Comparison of ENCODE assay signal across 8 cellular contexts in genomic region chr19:38243279-38243673, GRCh38. TPM values are rescaled to one million over a fixed set of nuclear protein-coding genes. Genes with fewer than 3 reads are reported as not detected.
DNase-seq lines count a peak whose midpoint lies in the region; ATAC-seq, FAIRE-seq and TF ChIP-seq lines count a peak whose summit lies in the region.

No MANE protein-coding gene starts in this region.

- no peak overlapping the region for H3K14ac ChIP-seq in H1 (ENCODE audit: insufficient read length)

- H3K27ac ChIP-seq in SU-DHL-6 (ENCODE audit: low read depth, low read length) (no peak overlapping the region), H1 (ENCODE audit: low read depth, low read length) (no peak overlapping the region), prostate gland (no peak overlapping the region)

- no peaks in the 10 kb centered on the region for H3K36me3 Mint-ChIP-seq in activated CD4-positive, alpha-beta T cell treated with anti-CD3 and anti-CD28 coated beads, Interleukin-2, amount 10 ng/mL, durations not matched to agents 7 days and 5 days (ENCODE audit: low read depth)
- peaks cover 5% of the 10 kb centered on the region for H3K36me3 Mint-ChIP-seq in stimulated activated memory B cell treated with anti-CD40 and anti-IgM and Interleukin-4, amounts not matched to agents 10 μg/mL and 1 μg/mL and 100 μg/mL, for 72 hours

- H4K20me1 ChIP-seq in SU-DHL-6 (ENCODE audit: low read depth, low read length) (no peaks in the 10 kb centered on the region), H1 (replicated peaks in 1 of 2; ENCODE audit: control insufficient read depth in 1 of 2, insufficient read depth in 2 of 2, low read length in 2 of 2) (no peaks in the 10 kb centered on the region)

- no peak overlapping the region for H2BK5ac ChIP-seq in H1 (ENCODE audit: low read depth, low read length)

- H3K9ac ChIP-seq in SU-DHL-6 (ENCODE audit: low read length) (peak overlapping the region; percentile 52), H1 (replicated peaks in 1 of 4; ENCODE audit: extremely low read depth in 1 of 4, low read depth in 3 of 4, low read length in 3 of 4) (no peak overlapping the region)

- H3K9me3 ChIP-seq in SU-DHL-6 (ENCODE audit: insufficient read depth, low read length) (no peaks in the 10 kb centered on the region), H1 (ENCODE audit: insufficient read depth in 2 of 2, low read depth in 1 of 2, low read length in 1 of 2) (no peaks in the 10 kb centered on the region), prostate gland (no peaks in the 10 kb centered on the region)

- TF ChIP-seq RAD21 in H1 (IDR thresholded peaks at IDR 0.05 in 1 of 2, conservative IDR thresholded peaks at IDR 0.05 in 1 of 2; ENCODE audit: low read depth in 2 of 2, low read length in 2 of 2) = no peak

- H3K27ac Mint-ChIP-seq in activated CD4-positive, alpha-beta T cell treated with anti-CD3 and anti-CD28 coated beads, Interleukin-2, amount 10 ng/mL, durations not matched to agents 7 days and 5 days = peak overlapping the region; percentile 41
- H3K27ac Mint-ChIP-seq in stimulated activated memory B cell treated with anti-CD40 and anti-IgM and Interleukin-4, amounts not matched to agents 10 μg/mL and 1 μg/mL and 100 μg/mL, for 72 hours = peak overlapping the region; percentile 86

- no peak for ATAC-seq in stimulated activated memory B cell treated with anti-CD40 and anti-IgM and Interleukin-4, amounts not matched to agents 10 μg/mL and 1 μg/mL and 100 μg/mL, for 72 hours
- no peak for ATAC-seq in GM21723 (IDR thresholded peaks at IDR 0.05; ENCODE audit: unreplicated experiment)

- POLR2A ChIA-PET in activated CD4-positive, alpha-beta T cell treated with anti-CD3 and anti-CD28 coated beads, Interleukin-2, amount 10 ng/mL, durations not matched to agents 7 days and 5 days (lab: Charles Lee) = no interaction called here
- POLR2A ChIA-PET in H1 (lab: Charles Lee; ENCODE audit: partially characterized antibody) = interaction anchor here (0.6 to 2.1 kb wide), 4 partner anchors 9 to 141 kb away, joined by 3 to 12 read pairs (median 6); partner anchors contain the start of genes CATSPERG and SPINT2

- CTCF ChIA-PET in activated CD4-positive, alpha-beta T cell treated with anti-CD3 and anti-CD28 coated beads, Interleukin-2, amount 10 ng/mL, durations not matched to agents 7 days and 5 days (lab: Charles Lee) = interaction anchor here (0.6 to 2.1 kb wide), 9 partner anchors 12 to 131 kb away, joined by 3 to 9 read pairs (median 5); partner anchors contain the start of genes CATSPERG, PPP1R14A and PSMD8
- CTCF ChIA-PET in H1 (lab: Charles Lee; ENCODE audit: partially characterized antibody) = interaction anchor here (0.6 to 9.5 kb wide), 26 partner anchors 8 to 1110 kb away, joined by 3 to 124 read pairs (median 6); partner anchors contain the start of genes C19orf33, CATSPERG, KCNK6 and PPP1R14A

- no peaks in the 10 kb centered on the region for H3K9me2 ChIP-seq in SU-DHL-6 (replicated peaks; ENCODE audit: insufficient read depth, low read length)

- H2BK120ac ChIP-seq in H1 (replicated peaks; ENCODE audit: low read depth, low read length) = no peak overlapping the region

- no peak overlapping the region for H2AK5ac ChIP-seq in H1 (ENCODE audit: low read depth, low read length)

- H3K23ac ChIP-seq in H1 (ENCODE audit: insufficient read length) = no peak overlapping the region

- H3K36me3 ChIP-seq in SU-DHL-6 (ENCODE audit: low read length) (no peaks in the 10 kb centered on the region), H1 (ENCODE audit: control insufficient read depth in 2 of 4, insufficient read depth in 4 of 4, low read length in 3 of 4) (no peaks in the 10 kb centered on the region), prostate gland (no peaks in the 10 kb centered on the region)

- H4K91ac ChIP-seq in H1 (replicated peaks; ENCODE audit: insufficient read length, low read length) = no peak overlapping the region

- no peak overlapping the region for H2BK20ac ChIP-seq in H1 (ENCODE audit: low read length)

- H3K27me3 Mint-ChIP-seq in activated CD4-positive, alpha-beta T cell treated with anti-CD3 and anti-CD28 coated beads, Interleukin-2, amount 10 ng/mL, durations not matched to agents 7 days and 5 days = peaks cover 2% of the 10 kb centered on the region
- H3K27me3 Mint-ChIP-seq in stimulated activated memory B cell treated with anti-CD40 and anti-IgM and Interleukin-4, amounts not matched to agents 10 μg/mL and 1 μg/mL and 100 μg/mL, for 72 hours = peaks cover 12% of the 10 kb centered on the region

- H3K27me3 ChIP-seq in SU-DHL-6 (ENCODE audit: low read length) (no peaks in the 10 kb centered on the region), H1 (replicated peaks in 1 of 4; ENCODE audit: control insufficient read depth in 3 of 4, extremely low read depth in 1 of 4, insufficient read depth in 3 of 4, low read length in 3 of 4) (no peaks in the 10 kb centered on the region; a peak in 2 of 7 replicates), prostate gland (replicated peaks; ENCODE audit: insufficient read depth) (no peaks in the 10 kb centered on the region)

- H3K4me1 Mint-ChIP-seq in activated CD4-positive, alpha-beta T cell treated with anti-CD3 and anti-CD28 coated beads, Interleukin-2, amount 10 ng/mL, durations not matched to agents 7 days and 5 days = peaks cover 9% of the 10 kb centered on the region
- H3K4me1 Mint-ChIP-seq in stimulated activated memory B cell treated with anti-CD40 and anti-IgM and Interleukin-4, amounts not matched to agents 10 μg/mL and 1 μg/mL and 100 μg/mL, for 72 hours = peaks cover 28% of the 10 kb centered on the region

- no peak overlapping the region for H4K5ac ChIP-seq in H1 (ENCODE audit: insufficient read length, low read depth, low read length)

- H3K79me1 ChIP-seq in H1 (ENCODE audit: low read depth, low read length) = no peaks in the 10 kb centered on the region

- H3K79me2 ChIP-seq in SU-DHL-6 (ENCODE audit: insufficient read depth, low read length) = no peaks in the 10 kb centered on the region
- H3K79me2 ChIP-seq in H1 (ENCODE audit: control insufficient read depth in 1 of 2, insufficient read depth in 2 of 2, low read length in 2 of 2) = no peaks in the 10 kb centered on the region

- H3K4me1 ChIP-seq in H1 (replicated peaks in 1 of 4; ENCODE audit: control insufficient read depth in 3 of 4, insufficient read depth in 4 of 4, low read length in 3 of 4) = peaks cover 0 to 5% (median 4%) of the 10 kb centered on the region in 4 experiments; a peak in 2 of 7 replicates
- H3K4me1 ChIP-seq in prostate gland (replicated peaks) = no peaks in the 10 kb centered on the region

- H3K4me3 Mint-ChIP-seq in activated CD4-positive, alpha-beta T cell treated with anti-CD3 and anti-CD28 coated beads, Interleukin-2, amount 10 ng/mL, durations not matched to agents 7 days and 5 days = peak overlapping the region; percentile 44
- peak overlapping the region; percentile 85 for H3K4me3 Mint-ChIP-seq in stimulated activated memory B cell treated with anti-CD40 and anti-IgM and Interleukin-4, amounts not matched to agents 10 μg/mL and 1 μg/mL and 100 μg/mL, for 72 hours

- no peak overlapping the region; the same call in 1 of the 2 replicates for H4K8ac ChIP-seq in H1 (ENCODE audit: extremely low read depth, insufficient read depth, low read length)

- no peak overlapping the region for H3K56ac ChIP-seq in H1 (replicated peaks; ENCODE audit: insufficient read length, low read depth, low read length)

- H3K18ac ChIP-seq in H1 (ENCODE audit: extremely low read depth, low read length) = no peak overlapping the region

- no peak for TF ChIP-seq POLR2A in H1 (IDR thresholded peaks at IDR 0.05; ENCODE audit: control extremely low read depth in 1 of 2, low read depth in 2 of 2, low read length in 2 of 2)
- no peak for TF ChIP-seq POLR2A in prostate gland (IDR thresholded peaks at IDR 0.05)

- H2BK15ac ChIP-seq in H1 (ENCODE audit: low read length) = no peak overlapping the region

- peak overlapping the region; percentile 97 for H2AFZ ChIP-seq in SU-DHL-6 (ENCODE audit: low read depth, low read length, severe bottlenecking)
- H2AFZ ChIP-seq in H1 (ENCODE audit: low read length) = 0 out of 2 replicates have a peak overlapping the region, but pooled peaks have one; percentile 86

- intact Hi-C loops in prostate gland (cut with DNase I) = no loop called here

- H3K4me2 ChIP-seq in SU-DHL-6 (ENCODE audit: low read depth, low read length, poor library complexity, severe bottlenecking) = peak overlapping the region; percentile 69
- H3K4me2 ChIP-seq in H1 (ENCODE audit: insufficient read depth in 1 of 2, low read depth in 2 of 2, low read length in 2 of 2) = 0 out of 4 replicates have a peak overlapping the region, but pooled peaks of 1 of the 2 experiments have one; percentile 16

- no peak for FAIRE-seq in H1 (lab: Jason Lieb, UNC)

- 80% methylated on average over 14 of the region's 15 CpGs; no CpG with 5 or more reads in 1 of the 2 experiments for whole genome bisulfite sequencing in H1 (ENCODE audit: extremely low coverage in 1 of 2, insufficient coverage in 1 of 2, insufficient read length in 1 of 2, insufficient replicate concordance in 2 of 2, low coverage in 1 of 2, low lambda C conversion rate in 2 of 2, missing lambda C conversion rate in 1 of 2), 2 experiments
- 73% methylated on average over 15 of the region's 15 CpGs for WGBS in prostate gland

- H2BK12ac ChIP-seq in H1 (ENCODE audit: low read depth, low read length) = no peak overlapping the region

- H3K23me2 ChIP-seq in H1 (ENCODE audit: low read depth, low read length) = no peaks in the 10 kb centered on the region

- TF ChIP-seq CTCF in SU-DHL-6 (IDR thresholded peaks at IDR 0.05; ENCODE audit: insufficient read depth, low read length, poor library complexity, severe bottlenecking) = no peak
- no peak for TF ChIP-seq CTCF in H1 (IDR thresholded peaks at IDR 0.05; ENCODE audit: control extremely low read depth in 1 of 3, insufficient read depth in 1 of 3, low read depth in 1 of 3, low read length in 3 of 3)
- no peak for TF ChIP-seq CTCF in prostate gland (IDR thresholded peaks at IDR 0.05)

- no peak overlapping the region for H3K4ac ChIP-seq in H1 (replicated peaks; ENCODE audit: insufficient read length, low read depth, low read length)

- H3K4me3 ChIP-seq in SU-DHL-6 (ENCODE audit: insufficient read depth, low read length, poor library complexity, severe bottlenecking) (no peak overlapping the region), H1 (ENCODE audit: extremely low read depth in 1 of 4, insufficient read depth in 2 of 4, low read depth in 3 of 4, low read length in 4 of 4) (no peak overlapping the region), prostate gland (no peak overlapping the region)

- no peak for TF ChIP-seq EP300 in H1 (IDR thresholded peaks at IDR 0.05; ENCODE audit: borderline replicate concordance in 1 of 2, low read depth in 2 of 2, low read length in 2 of 2)

- DNase-seq in activated CD4-positive, alpha-beta T cell treated with anti-CD3 and anti-CD28 coated beads, Interleukin-2, amount 10 ng/mL, durations not matched to agents 7 days and 5 days = no peak
- no peak for DNase-seq in activated CD4-positive, alpha-beta T cell treated with anti-CD3 and anti-CD28 coated beads, Interleukin-2, amount 50 U/mL, for 4 hours
- DNase-seq in H1 (ENCODE audit: low read depth in 1 of 2, low spot score in 2 of 2) (no peak), prostate gland (ENCODE audit: low spot score) (no peak), hippocampal formation (lab: John Stamatoyannopoulos, UW) (no peak)

- H3K9me3 Mint-ChIP-seq in activated CD4-positive, alpha-beta T cell treated with anti-CD3 and anti-CD28 coated beads, Interleukin-2, amount 10 ng/mL, durations not matched to agents 7 days and 5 days = no peaks in the 10 kb centered on the region
- no peaks in the 10 kb centered on the region for H3K9me3 Mint-ChIP-seq in stimulated activated memory B cell treated with anti-CD40 and anti-IgM and Interleukin-4, amounts not matched to agents 10 μg/mL and 1 μg/mL and 100 μg/mL, for 72 hours

- no peaks in the 10 kb centered on the region for H3F3A ChIP-seq in SU-DHL-6 (ENCODE audit: insufficient read depth)

RNA-seq across cellular contexts. Expression of gene PPP1R14A, which starts 12.9 kb away (rescaled TPM):
- not detected for total RNA-seq in activated CD4-positive, alpha-beta T cell treated with anti-CD3 and anti-CD28 coated beads, Interleukin-2, amount 10 ng/mL, durations not matched to agents 7 days and 5 days
- total RNA-seq in H1 (2021; fragmentation: NEBNext Ultra II Directional; extraction: Animal tissue kit (Norgen Biotek cat#: 25700)) = 21.8 and 26.3 TPM in 2 replicates
- 13.6 and 20.7 TPM in 2 replicates for polyA plus RNA-seq in H1 (2011; rRNA removed)
- polyA plus RNA-seq in H1 (2011; cell fraction: cytosol; rRNA removed) = 22.7 TPM
- polyA plus RNA-seq in H1 (2011; cell fraction: nucleus; rRNA removed) = 12.6 TPM
- 8.5 to 22.2 TPM (median 17.5 TPM) in 4 replicates for polyA plus RNA-seq in H1 (2012, experiment 1 of 2)
- 11.4 TPM for polyA plus RNA-seq in H1 (2012, experiment 2 of 2)
- 26.7 TPM for polyA plus RNA-seq in H1 (2013, experiment 1 of 2)
- 25.6 TPM for polyA plus RNA-seq in H1 (2013, experiment 2 of 2)
- polyA minus RNA-seq in H1 (2011; rRNA and poly(A)+ RNA removed) = 0.27 and 0.82 TPM in 2 replicates
- 8.8 TPM for polyA minus RNA-seq in H1 (2011; cell fraction: cytosol; rRNA and poly(A)+ RNA removed)
- polyA minus RNA-seq in H1 (2011; cell fraction: nucleus; rRNA and poly(A)+ RNA removed) = 5.5 TPM
- total RNA-seq in prostate gland = 100 to 1,000 TPM in 1 of 2 donors, 10 to 100 TPM in 1; 44.1 to 151 TPM

RNA-seq across cellular contexts. Expression of gene DPF1, which starts 19.3 kb away (rescaled TPM):
- under 1 TPM; 0.12 to 0.20 TPM for total RNA-seq in activated CD4-positive, alpha-beta T cell treated with anti-CD3 and anti-CD28 coated beads, Interleukin-2, amount 10 ng/mL, durations not matched to agents 7 days and 5 days
- 15.2 and 15.6 TPM in 2 replicates for total RNA-seq in H1 (2021; fragmentation: NEBNext Ultra II Directional; extraction: Animal tissue kit (Norgen Biotek cat#: 25700))
- polyA plus RNA-seq in H1 (2011; rRNA removed) = 12.9 and 20.9 TPM in 2 replicates
- 12.4 TPM for polyA plus RNA-seq in H1 (2011; cell fraction: cytosol; rRNA removed)
- polyA plus RNA-seq in H1 (2011; cell fraction: nucleus; rRNA removed) = 20.0 TPM
- 5.4 to 11.2 TPM (median 10.0 TPM) in 4 replicates for polyA plus RNA-seq in H1 (2012, experiment 1 of 2)
- polyA plus RNA-seq in H1 (2012, experiment 2 of 2) = 7.2 TPM
- polyA plus RNA-seq in H1 (2013, experiment 1 of 2) = 5.0 TPM
- 5.9 TPM for polyA plus RNA-seq in H1 (2013, experiment 2 of 2)
- polyA minus RNA-seq in H1 (2011; rRNA and poly(A)+ RNA removed) = 3.9 and 5.9 TPM in 2 replicates
- 7.3 TPM for polyA minus RNA-seq in H1 (2011; cell fraction: cytosol; rRNA and poly(A)+ RNA removed)
- polyA minus RNA-seq in H1 (2011; cell fraction: nucleus; rRNA and poly(A)+ RNA removed) = 5.0 TPM
- 1 to 10 TPM in 1 of 2 donors, not detected in 1; 1.8 TPM for total RNA-seq in prostate gland

RNA-seq across cellular contexts. Expression of gene SPINT2, which starts 21.1 kb away (rescaled TPM):
- 1 to 10 TPM; 8.9 to 9.3 TPM for total RNA-seq in activated CD4-positive, alpha-beta T cell treated with anti-CD3 and anti-CD28 coated beads, Interleukin-2, amount 10 ng/mL, durations not matched to agents 7 days and 5 days
- total RNA-seq in H1 (2021; fragmentation: NEBNext Ultra II Directional; extraction: Animal tissue kit (Norgen Biotek cat#: 25700)) = 296 and 303 TPM in 2 replicates
- 294 and 376 TPM in 2 replicates for polyA plus RNA-seq in H1 (2011; rRNA removed)
- polyA plus RNA-seq in H1 (2011; cell fraction: cytosol; rRNA removed) = 293 TPM
- polyA plus RNA-seq in H1 (2011; cell fraction: nucleus; rRNA removed) = 296 TPM
- polyA plus RNA-seq in H1 (2012, experiment 1 of 2) = 239 to 303 TPM (median 281 TPM) in 4 replicates
- polyA plus RNA-seq in H1 (2012, experiment 2 of 2) = 299 TPM
- polyA plus RNA-seq in H1 (2013, experiment 1 of 2) = 265 TPM
- polyA plus RNA-seq in H1 (2013, experiment 2 of 2) = 292 TPM
- polyA minus RNA-seq in H1 (2011; rRNA and poly(A)+ RNA removed) = 139 and 147 TPM in 2 replicates
- polyA minus RNA-seq in H1 (2011; cell fraction: cytosol; rRNA and poly(A)+ RNA removed) = 139 TPM
- 76.6 TPM for polyA minus RNA-seq in H1 (2011; cell fraction: nucleus; rRNA and poly(A)+ RNA removed)
- 100 to 1,000 TPM; 349 to 932 TPM for total RNA-seq in prostate gland

Comparison
In these comparisons a context has a peak if more than half of its experiments do, and no peak if none do; other contexts are left out.
1. RNA of gene PPP1R14A, which starts 12.9 kb away (total RNA-seq): 44.1 to 151 TPM in prostate gland and 21.8 to 26.3 TPM in H1; not detected in activated CD4-positive, alpha-beta T cell treated with anti-CD3 and anti-CD28 coated beads, Interleukin-2, amount 10 ng/mL, durations not matched to agents 7 days and 5 days; every median in the first group is over 10 times any median in the second.
2. RNA of gene SPINT2, which starts 21.1 kb away (total RNA-seq): 349 to 932 TPM in prostate gland and 296 to 303 TPM in H1; 8.9 to 9.3 TPM in activated CD4-positive, alpha-beta T cell treated with anti-CD3 and anti-CD28 coated beads, Interleukin-2, amount 10 ng/mL, durations not matched to agents 7 days and 5 days; every median in the first group is over 10 times any median in the second.